12 cellular contexts compared by ENCODE assay signal in the genomic region with DNA sequence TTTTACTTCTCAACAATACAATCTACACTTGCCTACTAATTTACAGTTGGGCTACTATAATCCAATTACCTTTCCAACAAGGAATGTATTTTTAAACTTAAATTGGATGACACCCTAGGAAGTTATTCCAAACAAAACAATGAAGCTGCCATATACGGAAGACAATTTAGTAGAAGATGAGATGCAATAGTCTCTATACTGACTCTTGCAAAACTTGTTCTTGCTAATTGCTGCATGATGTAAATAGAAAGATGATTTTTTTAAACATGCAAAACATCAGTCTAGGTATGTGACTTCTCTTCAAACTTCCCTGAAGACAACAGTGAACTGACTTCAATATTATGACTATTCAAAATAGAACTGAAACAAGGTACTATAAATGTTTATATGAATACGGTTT. TPM values are rescaled to one million over a fixed set of nuclear protein-coding genes. Genes with fewer than 3 reads are reported as not detected.
DNase-seq lines count a peak whose midpoint lies in the region; ATAC-seq, FAIRE-seq and TF ChIP-seq lines count a peak whose summit lies in the region.
"Had no signal": no experiment of that assay in that cellular context is flagged by ENCODE, and none has a peak within 500 bp of the region (broad histone marks: within the 10 kb centered on the region; RNA-seq: fewer than 3 reads in every experiment).

No MANE protein-coding gene starts in this region.

- no peaks in the 10 kb centered on the region for H3K9me3 ChIP-seq in uterus

- H3K27ac ChIP-seq in uterus = peak overlapping the region in 1 of 2 donors; percentile 54

- H3K4me1 ChIP-seq in uterus = no peaks in the 10 kb centered on the region

- TF ChIP-seq POLR2A in uterus (IDR thresholded peaks at IDR 0.05) = no peak

- H3K36me3 ChIP-seq in uterus = no peaks in the 10 kb centered on the region

- ATAC-seq in GM19455 (IDR thresholded peaks at IDR 0.05; ENCODE audit: unreplicated experiment) (peak; percentile 37), HG03066 (IDR thresholded peaks at IDR 0.05; ENCODE audit: low read depth, unreplicated experiment) (peak; percentile 35), esophagus mucosa (peak; percentile 43), HG02763 (IDR thresholded peaks at IDR 0.05; ENCODE audit: unreplicated experiment) (no peak)
- ATAC-seq: T-helper 17 cell had no signal

- TF ChIP-seq CTCF in AG10803 (conservative IDR thresholded peaks at IDR 0.05; ENCODE audit: low read length) (no peak), uterus (IDR thresholded peaks at IDR 0.05) (no peak)

- H3K4me3 ChIP-seq in AG10803 (ENCODE audit: low read length) = no peak overlapping the region
- H3K4me3 ChIP-seq in uterus = no peak overlapping the region

- H3K27me3 ChIP-seq in uterus = no peaks in the 10 kb centered on the region

- DNase-seq in AG10803 (ENCODE audit: low read depth) (peak; percentile 43), uterus (no peak), NCI-H1417 (lab: John Stamatoyannopoulos, UW) (no peak), RCC 7860 (ENCODE audit: low spot score) (no peak)
- DNase-seq: CD4-positive, CD25-positive, alpha-beta regulatory T cell; left ventricle myocardium superior; T-helper 17 cell had no signal

- intact Hi-C loops in uterus (cut with DNase I; ENCODE audit: low total_unique reads) = no loop called here

- no peak for FAIRE-seq in RCC 7860 (lab: Jason Lieb, UNC)
- FAIRE-seq: GM12892 had no signal

RNA-seq across cellular contexts. Expression of gene NT5C3A, which starts 17.6 kb away (rescaled TPM):
- total RNA-seq in esophagus mucosa (13.7 TPM), uterus (10 to 100 TPM; 21.3 to 50.2 (median 42.1) TPM)
